In the genomic region with DNA sequence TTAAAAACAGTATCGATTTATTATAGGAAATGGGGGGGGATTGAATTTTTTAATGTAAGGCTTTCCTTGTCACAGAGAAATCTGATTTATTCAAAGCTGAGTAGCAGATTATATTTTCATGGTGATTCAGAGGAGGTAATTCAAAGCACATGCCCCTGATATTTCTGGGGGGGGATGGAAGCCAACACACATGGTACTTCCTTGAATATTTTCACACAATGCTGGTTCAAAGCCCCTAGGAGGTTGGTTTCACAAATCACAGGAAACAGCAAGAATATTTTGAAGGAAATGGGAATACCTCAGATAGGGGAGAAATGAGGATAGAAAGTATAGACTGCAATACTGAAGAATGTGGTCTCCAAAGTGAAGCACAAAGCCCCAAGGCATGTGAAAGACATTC, we compare ENCODE assay signal across 25 cellular contexts.
DNase-seq lines count a peak whose midpoint lies in the region; ATAC-seq, FAIRE-seq and TF ChIP-seq lines count a peak whose summit lies in the region.
"Had no signal": no experiment of that assay in that cellular context is flagged by ENCODE, and none has a peak within 500 bp of the region (broad histone marks: within the 10 kb centered on the region; RNA-seq: fewer than 3 reads in every experiment).

No MANE protein-coding gene starts in this region.

- H3K9ac ChIP-seq in endothelial cell of umbilical vein (replicated peaks; ENCODE audit: extremely low read depth, insufficient read depth, low read length) = no peak overlapping the region

- peaks cover 52% of the 10 kb centered on the region for H3K4me1 ChIP-seq in endothelial cell of umbilical vein (ENCODE audit: control insufficient read depth, extremely low read depth, insufficient read depth, low read length)
- H3K4me1 ChIP-seq: Caco-2, vagina had no signal

- no peaks in the 10 kb centered on the region for H3K27me3 ChIP-seq in endothelial cell of umbilical vein (ENCODE audit: control insufficient read depth in 2 of 2, insufficient read depth in 2 of 2, low read length in 2 of 2)
- H3K27me3 ChIP-seq: vagina had no signal

- no peaks in the 10 kb centered on the region for H4K20me1 ChIP-seq in endothelial cell of umbilical vein (replicated peaks; ENCODE audit: control insufficient read depth, extremely low read depth, insufficient read depth, low read length)

- H3K27ac Mint-ChIP-seq in osteocyte (ENCODE audit: unreplicated experiment) = peak overlapping the region; percentile 11
- H3K27ac Mint-ChIP-seq: activated CD8-positive, alpha-beta T cell treated with anti-CD3 and anti-CD28 coated beads, Interleukin-2, amount 10 ng/mL, durations not matched to agents 7 days and 5 days; activated naive CD4-positive, alpha-beta T cell treated with anti-CD3 and anti-CD28 coated beads, Interleukin-2, amount 10 ng/mL, durations not matched to agents 7 days and 5 days; H9; stimulated activated naive B cell treated with anti-CD40 and anti-IgM and Interleukin-4, amounts not matched to agents 10 μg/mL and 1 μg/mL and 100 μg/mL, for 72 hours; WTC11 had no signal

- FAIRE-seq in endothelial cell of umbilical vein (lab: Jason Lieb, UNC) = peak; percentile 88

- H3K9me3 ChIP-seq in endothelial cell of umbilical vein (replicated peaks; ENCODE audit: control insufficient read depth, insufficient read depth, low read length) = no peaks in the 10 kb centered on the region
- H3K9me3 ChIP-seq: Caco-2, vagina had no signal

- peak overlapping the region; percentile 31 for H2AFZ ChIP-seq in endothelial cell of umbilical vein (ENCODE audit: low read depth, low read length)

- POLR2A ChIA-PET in endothelial cell of umbilical vein (lab: Charles Lee) = no interaction called here

- H3K79me2 ChIP-seq in endothelial cell of umbilical vein (ENCODE audit: control insufficient read depth, insufficient read depth, low read length) = no peaks in the 10 kb centered on the region

- ATAC-seq in HG03442 (IDR thresholded peaks at IDR 0.05; ENCODE audit: unreplicated experiment) = no peak
- ATAC-seq: activated CD8-positive, alpha-beta T cell treated with anti-CD3 and anti-CD28 coated beads, Interleukin-2, amount 10 ng/mL, durations not matched to agents 7 days and 5 days; stimulated activated naive B cell treated with anti-CD40 and anti-IgM and Interleukin-4, amounts not matched to agents 10 μg/mL and 1 μg/mL and 100 μg/mL, for 72 hours; WTC11 had no signal

- no peaks in the 10 kb centered on the region for H3K9me3 Mint-ChIP-seq in osteocyte (ENCODE audit: unreplicated experiment)
- H3K9me3 Mint-ChIP-seq: activated naive CD4-positive, alpha-beta T cell treated with anti-CD3 and anti-CD28 coated beads, Interleukin-2, amount 10 ng/mL, durations not matched to agents 7 days and 5 days; activated T-cell treated with anti-CD3 and anti-CD28 coated beads, Interleukin-2, amount 50 U/mL, for 24 hours; H9; stimulated activated naive B cell treated with anti-CD40 and anti-IgM and Interleukin-4, amounts not matched to agents 10 μg/mL and 1 μg/mL and 100 μg/mL, for 72 hours; WTC11 had no signal

- no TSS peak for BruUV-seq in endothelial cell of umbilical vein (replicated peaks; lab: Mats Ljungman, UMichigan)

- TF ChIP-seq POLR2A in endothelial cell of umbilical vein (IDR thresholded peaks at IDR 0.05; ENCODE audit: low read depth, low read length) = no peak

- H3K36me3 Mint-ChIP-seq in osteocyte (ENCODE audit: unreplicated experiment) = no peaks in the 10 kb centered on the region
- H3K36me3 Mint-ChIP-seq: WTC11 had no signal

- no peaks in the 10 kb centered on the region for H3K9me1 ChIP-seq in endothelial cell of umbilical vein (replicated peaks; ENCODE audit: control insufficient read depth, extremely low read depth, insufficient read depth, low read length)

- H3K27ac ChIP-seq in endothelial cell of umbilical vein (ENCODE audit: insufficient read depth, low read depth, low read length) = peak overlapping the region; percentile 35
- H3K27ac ChIP-seq: vagina had no signal

- dilution Hi-C loops in endothelial cell of umbilical vein (cut with MboI; ENCODE audit: extremely low pct_ligation_motif_present, low sequenced_read_pairs) = no loop called here

- intact Hi-C loops in endothelial cell of umbilical vein (cut with micrococcal nuclease) = loop anchor here (1.0 kb wide), 1 partner anchor 16 kb away; no protein-coding TSS in a partner anchor

- DNase-seq in ELR (ENCODE audit: low read depth) = peak; percentile 36
- DNase-seq in RPMI7951 (ENCODE audit: low read depth) = peak; percentile 68
- peak; percentile 86 for DNase-seq in endothelial cell of umbilical vein (ENCODE audit: low read depth, low spot score)
- DNase-seq in osteocyte (ENCODE audit: extremely low spot score, unreplicated experiment) = no peak
- no peak for DNase-seq in NCI-H345 (lab: John Stamatoyannopoulos, UW)
- no peak for DNase-seq in HT-29 (ENCODE audit: low spot score)
- DNase-seq: activated CD8-positive, alpha-beta T cell treated with anti-CD3 and anti-CD28 coated beads, Interleukin-2, amount 10 ng/mL, durations not matched to agents 7 days and 5 days; activated naive CD4-positive, alpha-beta T cell treated with anti-CD3 and anti-CD28 coated beads, Interleukin-2, amount 10 ng/mL, durations not matched to agents 7 days and 5 days; activated T-cell treated with anti-CD3 and anti-CD28 coated beads, Interleukin-2, amount 50 U/mL, for 24 hours; aorta; Caco-2; cerebellar nuclear complex; H9; KG1; NCI-H1694 treated with DMSO at 0.1 percent for 48 hours; NCI-H526 treated with DMSO at 0.1 percent for 48 hours; nucleus accumbens; retina; RPMI8226; stimulated activated naive B cell treated with anti-CD40 and anti-IgM and Interleukin-4, amounts not matched to agents 10 μg/mL and 1 μg/mL and 100 μg/mL, for 72 hours had no signal

- no peaks in the 10 kb centered on the region for H3K27me3 Mint-ChIP-seq in osteocyte (ENCODE audit: unreplicated experiment)
- H3K27me3 Mint-ChIP-seq: activated naive CD4-positive, alpha-beta T cell treated with anti-CD3 and anti-CD28 coated beads, Interleukin-2, amount 10 ng/mL, durations not matched to agents 7 days and 5 days; activated T-cell treated with anti-CD3 and anti-CD28 coated beads, Interleukin-2, amount 50 U/mL, for 24 hours; B cell; stimulated activated naive B cell treated with anti-CD40 and anti-IgM and Interleukin-4, amounts not matched to agents 10 μg/mL and 1 μg/mL and 100 μg/mL, for 72 hours had no signal

- H3K4me1 Mint-ChIP-seq in osteocyte (ENCODE audit: unreplicated experiment) = peaks cover 28% of the 10 kb centered on the region

- no peak overlapping the region for H3K4me3 Mint-ChIP-seq in osteocyte (ENCODE audit: unreplicated experiment)
- H3K4me3 Mint-ChIP-seq: activated CD8-positive, alpha-beta T cell treated with anti-CD3 and anti-CD28 coated beads, Interleukin-2, amount 10 ng/mL, durations not matched to agents 7 days and 5 days; activated naive CD4-positive, alpha-beta T cell treated with anti-CD3 and anti-CD28 coated beads, Interleukin-2, amount 10 ng/mL, durations not matched to agents 7 days and 5 days; activated T-cell treated with anti-CD3 and anti-CD28 coated beads, Interleukin-2, amount 50 U/mL, for 24 hours; B cell; H9; stimulated activated naive B cell treated with anti-CD40 and anti-IgM and Interleukin-4, amounts not matched to agents 10 μg/mL and 1 μg/mL and 100 μg/mL, for 72 hours; WTC11 had no signal

- H3K4me3 ChIP-seq in endothelial cell of umbilical vein (replicated peaks in 1 of 3; ENCODE audit: insufficient read depth in 1 of 3, low read depth in 1 of 3, low read length in 3 of 3) = no peak overlapping the region
- H3K4me3 ChIP-seq: smooth muscle cell, vagina had no signal

- H3K36me3 ChIP-seq in endothelial cell of umbilical vein (ENCODE audit: control insufficient read depth in 2 of 2, extremely low read depth in 1 of 2, insufficient read depth in 2 of 2, low read length in 2 of 2) = no peaks in the 10 kb centered on the region
- H3K36me3 ChIP-seq: vagina had no signal

- TF ChIP-seq CTCF in endothelial cell of umbilical vein (IDR thresholded peaks at IDR 0.05; ENCODE audit: extremely low read depth in 1 of 2, insufficient read depth in 1 of 2, low read depth in 1 of 2, low read length in 2 of 2) (no peak), osteocyte (IDR thresholded peaks at IDR 0.05) (no peak)

- CTCF ChIA-PET in endothelial cell of umbilical vein (lab: Charles Lee) = interaction anchor here (0.6 to 1.5 kb wide), 4 partner anchors 10 to 25 kb away, joined by 3 to 4 read pairs (median 4); no protein-coding TSS in a partner anchor

- peak overlapping the region; percentile 57 for H3K4me2 ChIP-seq in endothelial cell of umbilical vein (ENCODE audit: insufficient read depth, low read length)
- H3K4me2 ChIP-seq: smooth muscle cell had no signal

TF ChIP-seq in endothelial cell of umbilical vein, 7 proteins besides CTCF, POLR2A, EP300 and RAD21:
- TF ChIP-seq GATA2 (IDR thresholded peaks at IDR 0.05; ENCODE audit: insufficient read depth, insufficient read length, low read depth, low read length) (peak; percentile 31), JUN (IDR thresholded peaks at IDR 0.05; ENCODE audit: borderline replicate concordance, insufficient read depth, insufficient read length, low read depth) (peak; percentile 28), MYC (IDR thresholded peaks at IDR 0.05; ENCODE audit: low read depth, low read length) (no peak), POLR2AphosphoS5 (IDR thresholded peaks at IDR 0.05; ENCODE audit: insufficient read depth, low read depth, low read length) (peak; percentile 35), FOS (IDR thresholded peaks at IDR 0.05; ENCODE audit: borderline replicate concordance, insufficient read depth, low read length) (peak; percentile 40), EZH2 (IDR thresholded peaks at IDR 0.05; ENCODE audit: borderline replicate concordance, low read depth, low read length, severe bottlenecking) (no peak)

Comparison
In these comparisons a context has a peak if more than half of its experiments do, and no peak if none do; other contexts are left out.
1. DNase-seq: peak in ELR (single experiment), RPMI7951 (single experiment) and endothelial cell of umbilical vein (single experiment); none in osteocyte (single experiment), NCI-H345 (single experiment) and HT-29 (single experiment).